In genomic region chr6:62236784-62237183, GRCh38 we compare ENCODE assay signal across 37 cellular contexts. TPM values are rescaled to one million over a fixed set of nuclear protein-coding genes. Genes with fewer than 3 reads are reported as not detected.
"Had no signal": no experiment of that assay in that cellular context is flagged by ENCODE, and none has a peak within 500 bp of the region (broad histone marks: within the 10 kb centered on the region; RNA-seq: fewer than 3 reads in every experiment).

No MANE protein-coding gene starts in this region.

- H3K4me1 ChIP-seq: SJCRH30 had no signal

- H3K27me3 ChIP-seq: MG63, SJCRH30 had no signal

- H3K4me3 ChIP-seq: MG63, PC-9, SJCRH30 had no signal

- DNase-seq: activated CD4-positive, alpha-beta memory T cell treated with anti-CD3 and anti-CD28 coated beads for 36 hours; activated CD4-positive, alpha-beta T cell treated with anti-CD3 and anti-CD28 coated beads for 4 hours; activated CD4-positive, alpha-beta T cell treated with anti-CD3 and anti-CD28 coated beads, Interleukin-2, amount 50 U/mL, for 1 hour; activated CD4-positive, CD25-positive, alpha-beta regulatory T cell treated with anti-CD3 and anti-CD28 coated beads, Interleukin-2, amount 50 U/mL, for 72 hours; activated CD8-positive, alpha-beta memory T cell treated with anti-CD3 and anti-CD28 coated beads, Interleukin-2, amount 50 U/mL, for 4 hours; activated gamma-delta T cell treated with Interleukin-2 at 50 U/mL for 16 hours; activated naive CD4-positive, alpha-beta T cell treated with anti-CD3 and anti-CD28 coated beads for 36 hours; activated naive CD8-positive, alpha-beta T cell treated with anti-CD3 and anti-CD28 coated beads, Interleukin-2, amount 50 U/mL, for 24 hours; activated T-cell treated with anti-CD3 and anti-CD28 coated beads for 4 hours; activated T-cell treated with anti-CD3 and anti-CD28 coated beads, Interleukin-2, amount 50 U/mL, for 4 hours; anterior cingulate cortex; cerebellar nuclear complex; Kasumi-1; KG1; MG63; NCI-H1092 treated with DMSO at 0.1 percent for 48 hours; NCI-H1417; NCI-H146; NCI-H187; NCI-H2029 treated with DMSO at 0.1 percent for 48 hours; NCI-H2107; NCI-H2171; NCI-H510A treated with DMSO at 0.1 percent for 48 hours; NCI-H526 treated with DMSO at 0.1 percent for 48 hours; PC-9; SJCRH30; T1000 had no signal

- H3K9me3 ChIP-seq: MG63, SJCRH30 had no signal

- H3K27ac ChIP-seq: PC-9, RWPE1, SJCRH30 had no signal

- H3K36me3 ChIP-seq: MG63, SJCRH30 had no signal

- H2AFZ ChIP-seq: PC-9 had no signal

- ATAC-seq: activated naive CD8-positive, alpha-beta T cell treated with anti-CD3 and anti-CD28 coated beads, Interleukin-2, amount 50 U/mL, for 24 hours; activated T-cell treated with anti-CD3 and anti-CD28 coated beads, Interleukin-2, amount 50 U/mL, for 4 hours; Right ventricle myocardium inferior; SK-N-SH treated with all-trans-retinoic acid at 6 μM for 48 hours; WTC11 had no signal

- H3K4me2 ChIP-seq: PC-9 had no signal

- FAIRE-seq: bronchial epithelial cell, RCC 7860, TTC549 had no signal

RNA-seq across cellular contexts. Expression of gene KHDRBS2, which starts 49.2 kb away (rescaled TPM):
- total RNA-seq: activated CD4-positive, alpha-beta memory T cell treated with anti-CD3 and anti-CD28 coated beads for 36 hours; activated naive CD4-positive, alpha-beta T cell treated with anti-CD3 and anti-CD28 coated beads for 36 hours; activated T-helper 1 cell treated with anti-CD3 and anti-CD28 coated beads, Interleukin-12 subunit alpha, Interleukin-12 subunit beta, Interleukin-2, Interleukin-4 antibody, amounts not matched to agents 30 ng/mL and 10 ng/mL and 1 ng/mL, durations not matched to agents 14 hours and 24 hours and 36 hours; bronchial epithelial cell; PC-9; Right ventricle myocardium inferior; SJCRH30; T-helper 1 cell treated with Interleukin-12 subunit alpha and Interleukin-12 subunit beta and Interleukin-4 antibody, amounts not matched to agents 30 ng/mL and 1 ng/mL, for 36 hours; T-helper 2 cell treated with Interferon-gamma antibody and Interleukin-4, amounts not matched to agents 100 ng/mL and 5 ng/mL, for 36 hours had no signal
